9 cellular contexts compared by ENCODE assay signal in genomic region chr6:117346142-117346930, GRCh38.
DNase-seq lines count a peak whose midpoint lies in the region; ATAC-seq, FAIRE-seq and TF ChIP-seq lines count a peak whose summit lies in the region.
"Had no signal": no experiment of that assay in that cellular context is flagged by ENCODE, and none has a peak within 500 bp of the region (broad histone marks: within the 10 kb centered on the region; RNA-seq: fewer than 3 reads in every experiment).

No MANE protein-coding gene starts in this region.

- peak in 1 of 2 experiments; percentile 8 for DNase-seq in A549 (ENCODE audit: low read depth in 1 of 2, low spot score in 1 of 2)
- peak; percentile 14 for DNase-seq in NCI-H345 treated with DMSO at 0.1 percent for 48 hours (lab: John Stamatoyannopoulos, UW; ENCODE audit: unreplicated experiment)
- peak; percentile 77 for DNase-seq in dedifferentiated amniotic fluid mesenchymal stem cell (ENCODE audit: extremely low spot score)
- DNase-seq in stimulated activated CD4-positive, alpha-beta T cell treated with anti-CD3 and anti-CD28 coated beads, Interleukin-2, amount 100 ng/mL, for 24 hours, result no peak
- no peak for DNase-seq in T-cell
- no peak for DNase-seq in HPDE6-E6E7 (ENCODE audit: extremely low spot score)

- H3K9me3 Mint-ChIP-seq in T-cell, result no peaks in the 10 kb centered on the region

- no peaks in the 10 kb centered on the region for H3K9me2 ChIP-seq in neural cell (ENCODE audit: insufficient read depth, low read length)

- no peak overlapping the region for H3K4me3 ChIP-seq in A549
- no peak overlapping the region for H3K4me3 ChIP-seq in neural cell (ENCODE audit: low read length)

- WGBS in A549 (ENCODE audit: missing lambda C conversion rate), result 53% methylated on average over 7 of the region's 7 CpGs

- H3K4me2 ChIP-seq in A549 (peak overlapping the region; percentile 42; the same call in 2 of the 3 replicates), neural cell (ENCODE audit: low read length) (no peak overlapping the region)

- FAIRE-seq in A549 (lab: Jason Lieb, UNC), result no peak

- no peaks in the 10 kb centered on the region for H3K4me1 Mint-ChIP-seq in T-cell

- TF ChIP-seq RAD21 in A549 (conservative IDR thresholded peaks at IDR 0.05 in 1 of 2, IDR thresholded peaks at IDR 0.05 in 1 of 2) (peak; percentile 63 to 81), neural cell (conservative IDR thresholded peaks at IDR 0.05) (peak; percentile 78)

- POLR2A ChIA-PET in A549 (lab: Yijun Ruan, JAX) (no interaction called here), T-cell (lab: Charles Lee) (no interaction called here)

- no peak overlapping the region for H3K9ac ChIP-seq in neural cell (ENCODE audit: low read length)

- no peak for TF ChIP-seq POLR2A in A549 (IDR thresholded peaks at IDR 0.05; ENCODE audit: low read length)

- no peaks in the 10 kb centered on the region for H3K27me3 ChIP-seq in neural cell (ENCODE audit: insufficient read depth, low read depth, low read length)

- H3F3A ChIP-seq in neural cell (ENCODE audit: insufficient read depth, low read length, poor library complexity, severe bottlenecking), result no peaks in the 10 kb centered on the region

- CTCF ChIA-PET in A549 (lab: Yijun Ruan, JAX) (interaction anchor here (0.8 to 2.8 kb wide), 7 partner anchors 98 to 483 kb away, joined by 3 to 19 read pairs (median 4); no protein-coding TSS in a partner anchor), T-cell (lab: Charles Lee) (interaction anchor here (0.7 to 1.0 kb wide), 5 partner anchors 8 to 258 kb away, joined by 3 to 6 read pairs (median 4); no protein-coding TSS in a partner anchor)

- no peak for TF ChIP-seq EP300 in A549 (IDR thresholded peaks at IDR 0.05)
- TF ChIP-seq EP300 in neural cell (conservative IDR thresholded peaks at IDR 0.05; ENCODE audit: poor library complexity, severe bottlenecking), result no peak

- no peaks in the 10 kb centered on the region for H3K36me3 Mint-ChIP-seq in T-cell
- H3K36me3 Mint-ChIP-seq: activated naive CD8-positive, alpha-beta T cell had no signal

- no peaks in the 10 kb centered on the region for H4K20me1 ChIP-seq in neural cell (ENCODE audit: insufficient read depth)

- H3K27ac ChIP-seq in A549 (peak overlapping the region; percentile 67 to 77), neural cell (ENCODE audit: low read length) (no peak overlapping the region)

- peaks cover 9% of the 10 kb centered on the region; the same call in 2 of the 3 replicates for H3K4me1 ChIP-seq in A549

- H3K27ac Mint-ChIP-seq in T-cell, result no peak overlapping the region
- H3K27ac Mint-ChIP-seq: activated naive CD8-positive, alpha-beta T cell had no signal

- peaks cover 9 to 10% of the 10 kb centered on the region in 2 donors for H3K27me3 Mint-ChIP-seq in T-cell

- H3K4me3 Mint-ChIP-seq in T-cell, result no peak overlapping the region
- H3K4me3 Mint-ChIP-seq: activated naive CD8-positive, alpha-beta T cell had no signal

- peak; percentile 52 for TF ChIP-seq CTCF in A549 (IDR thresholded peaks at IDR 0.05)
- peak; percentile 15 for TF ChIP-seq CTCF in GM12873 (IDR thresholded peaks at IDR 0.05; ENCODE audit: insufficient read depth, low read depth, low read length, missing control alignments)
- peak; percentile 75 for TF ChIP-seq CTCF in neural cell (IDR thresholded peaks at IDR 0.05; ENCODE audit: poor library complexity, severe bottlenecking)

- H2AFZ ChIP-seq in neural cell (ENCODE audit: low read depth, low read length), result no peak overlapping the region

- H3K79me2 ChIP-seq in neural cell (replicated peaks; ENCODE audit: insufficient read depth, low read length), result no peaks in the 10 kb centered on the region

- ATAC-seq in A549, result 0 out of 6 replicates have a peak, but pooled peaks of 1 of the 2 experiments have one; percentile 23
- ATAC-seq in T-cell (replicated peaks in 1 of 4), result no peak

- H3K36me3 ChIP-seq in neural cell (ENCODE audit: insufficient read depth, low read length), result no peaks in the 10 kb centered on the region

- H3K9me3 ChIP-seq in A549, result no peaks in the 10 kb centered on the region
- H3K9me3 ChIP-seq in neural cell (ENCODE audit: low read length), result no peaks in the 10 kb centered on the region

TF ChIP-seq in A549, 52 proteins besides CTCF, POLR2A, EP300 and RAD21:
- TF ChIP-seq PHF8 (IDR thresholded peaks at IDR 0.05; ENCODE audit: borderline replicate concordance, low read depth) (no peak), SMC3 (IDR thresholded peaks at IDR 0.05) (peak; percentile 76)

TF ChIP-seq in neural cell, 6 proteins besides CTCF, POLR2A, EP300 and RAD21:
- TF ChIP-seq EZH2 (IDR thresholded peaks at IDR 0.05; ENCODE audit: borderline replicate concordance, insufficient read depth, low read length, poor library complexity, severe bottlenecking) (no peak), TAF1 (IDR thresholded peaks at IDR 0.05; ENCODE audit: low read depth) (no peak), REST (IDR thresholded peaks at IDR 0.05; ENCODE audit: borderline replicate concordance) (no peak), POLR2AphosphoS5 (IDR thresholded peaks at IDR 0.05) (no peak), MXI1 (conservative IDR thresholded peaks at IDR 0.05; ENCODE audit: poor library complexity, severe bottlenecking) (no peak), SMC3 (conservative IDR thresholded peaks at IDR 0.05; ENCODE audit: poor library complexity) (peak; percentile 79)

Comparison
In these comparisons a context has a peak if more than half of its experiments do, and no peak if none do; other contexts are left out.
1. DNase-seq: peak in NCI-H345 treated with DMSO at 0.1 percent for 48 hours (single experiment) and dedifferentiated amniotic fluid mesenchymal stem cell (single experiment); none in stimulated activated CD4-positive, alpha-beta T cell treated with anti-CD3 and anti-CD28 coated beads, Interleukin-2, amount 100 ng/mL, for 24 hours (0 of 2), T-cell (0 of 34) and HPDE6-E6E7 (single experiment).
2. CTCF ChIP-seq: peak in every context shown above with its lines; median percentile 75 in neural cell; 52 in A549; 15 in GM12873.